Comparison of ENCODE assay signal across 18 cellular contexts in the genomic region with DNA sequence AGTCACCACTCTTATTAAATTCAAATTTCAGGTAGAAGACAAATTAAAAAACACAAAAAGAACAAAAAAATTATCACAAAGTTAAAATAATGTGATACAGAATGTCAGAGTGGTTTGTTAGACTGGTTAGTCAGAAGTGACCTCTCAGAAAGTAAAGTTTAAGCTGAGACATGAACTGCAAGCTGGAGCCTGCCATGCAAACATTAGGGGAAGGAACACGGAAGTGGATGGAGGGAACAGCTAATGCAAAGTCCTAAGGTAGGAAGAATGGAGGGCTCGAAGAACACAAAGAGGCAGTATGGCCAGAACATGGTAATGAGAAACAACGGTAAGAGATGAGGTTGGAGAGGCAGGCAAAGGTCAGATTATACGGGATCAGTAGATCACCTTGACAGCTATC. TPM values are rescaled to one million over a fixed set of nuclear protein-coding genes. Genes with fewer than 3 reads are reported as not detected.
A peak's percentile ranks its signal among the peaks of the same experiment; 100 is the strongest.
DNase-seq lines count a peak whose midpoint lies in the region; ATAC-seq, FAIRE-seq and TF ChIP-seq lines count a peak whose summit lies in the region.
"Had no signal": no experiment of that assay in that cellular context is flagged by ENCODE, and none has a peak within 500 bp of the region (broad histone marks: within the 10 kb centered on the region; RNA-seq: fewer than 3 reads in every experiment).

No MANE protein-coding gene starts in this region.

- H3K9me3 ChIP-seq in esophagus squamous epithelium (no peaks in the 10 kb centered on the region), colonic mucosa (no peaks in the 10 kb centered on the region)
- H3K9me3 ChIP-seq: BLaER1 had no signal

- H3K36me3 ChIP-seq in bronchial epithelial cell (ENCODE audit: control insufficient read depth, insufficient read depth, low read length) (no peaks in the 10 kb centered on the region), esophagus squamous epithelium (peaks cover 0 to 6% (median 0%) of the 10 kb centered on the region in 3 donors), colonic mucosa (no peaks in the 10 kb centered on the region)

- H3K27ac ChIP-seq in esophagus squamous epithelium = peak overlapping the region in 3 of 4 donors; percentile 2 to 23 (median 7)
- no peak overlapping the region for H3K27ac ChIP-seq in colonic mucosa
- H3K27ac ChIP-seq: BLaER1 had no signal

- H3K4me3 ChIP-seq in bronchial epithelial cell (ENCODE audit: low read depth, low read length) (no peak overlapping the region), esophagus squamous epithelium (no peak overlapping the region), colonic mucosa (no peak overlapping the region)
- H3K4me3 ChIP-seq: BLaER1 had no signal

- no peak overlapping the region for H3K9ac ChIP-seq in colonic mucosa (ENCODE audit: low read depth in 2 of 2, low read length in 2 of 2)
- H3K9ac ChIP-seq: BLaER1 had no signal

- DNase-seq in HTR-8/SVneo (ENCODE audit: insufficient read length, low spot score) (no peak), bronchial epithelial cell (ENCODE audit: low read depth) (peak; percentile 89), esophagus squamous epithelium (lab: John Stamatoyannopoulos, UW) (no peak), urothelium cell line (ENCODE audit: low spot score) (no peak), posterior vena cava (ENCODE audit: low spot score) (no peak), colonic mucosa (no peak)
- DNase-seq: 8988T; CD4-positive, alpha-beta memory T cell; DMS153; DMS79; GDM1; H9; IMR-90 had no signal

- peaks cover 0 to 11% (median 0%) of the 10 kb centered on the region in 3 donors for H3K4me1 ChIP-seq in esophagus squamous epithelium
- no peaks in the 10 kb centered on the region for H3K4me1 ChIP-seq in colonic mucosa
- H3K4me1 ChIP-seq: BLaER1 had no signal

- H3K27me3 ChIP-seq in bronchial epithelial cell (ENCODE audit: control insufficient read depth, insufficient read depth, low read length) (no peaks in the 10 kb centered on the region), esophagus squamous epithelium (no peaks in the 10 kb centered on the region), colonic mucosa (no peaks in the 10 kb centered on the region)
- H3K27me3 ChIP-seq: BLaER1 had no signal

- intact Hi-C loops in esophagus squamous epithelium (cut with DNase I) = no loop called here
- intact Hi-C loops in posterior vena cava (cut with DNase I) = no loop called here
- intact Hi-C loops in colonic mucosa (cut with DNase I) = no loop called here

- WGBS in esophagus squamous epithelium, 2 donors = 62 to 65% methylated on average over 4 of the region's 4 CpGs

- TF ChIP-seq POLR2A in esophagus squamous epithelium (IDR thresholded peaks at IDR 0.05) = no peak

- no peak for ATAC-seq in GM18517 (IDR thresholded peaks at IDR 0.05; ENCODE audit: unreplicated experiment)

- TF ChIP-seq CTCF in bronchial epithelial cell (IDR thresholded peaks at IDR 0.05; ENCODE audit: insufficient read depth, low read length, severe bottlenecking) = no peak
- no peak for TF ChIP-seq CTCF in esophagus squamous epithelium (IDR thresholded peaks at IDR 0.05)
- no peak for TF ChIP-seq CTCF in colonic mucosa (IDR thresholded peaks at IDR 0.05)

- FAIRE-seq in HTR-8/SVneo (lab: Jason Lieb, UNC) (peak; percentile 70), bronchial epithelial cell (lab: Jason Lieb, UNC) (no peak), urothelium cell line (lab: Jason Lieb, UNC) (peak; percentile 46)
- FAIRE-seq: GM12892, GM18507, H1 had no signal

RNA-seq across cellular contexts. Expression of a gene that starts 41.7 kb away (rescaled TPM):
- total RNA-seq in bronchial epithelial cell (8.7 and 10.0 TPM in 2 replicates), esophagus squamous epithelium (1 to 10 TPM in 3 of 4 donors, under 1 TPM in 1; 0.80 to 7.0 (median 5.0) TPM), posterior vena cava (1 to 10 TPM; 3.0 to 4.5 TPM), colonic mucosa (10 to 100 TPM in 1 of 2 donors, 1 to 10 TPM in 1; 5.8 to 22.6 TPM)

RNA-seq across cellular contexts. Expression of a gene that starts 41.9 kb away (rescaled TPM):
- total RNA-seq in bronchial epithelial cell (10.0 and 13.6 TPM in 2 replicates), esophagus squamous epithelium (10 to 100 TPM in 2 of 4 donors, 1 to 10 TPM in 2; 5.9 to 20.1 (median 12.1) TPM), posterior vena cava (10 to 100 TPM; 34.3 to 48.1 TPM), colonic mucosa (10 to 100 TPM; 15.9 to 23.7 TPM)
